In the genomic region with DNA sequence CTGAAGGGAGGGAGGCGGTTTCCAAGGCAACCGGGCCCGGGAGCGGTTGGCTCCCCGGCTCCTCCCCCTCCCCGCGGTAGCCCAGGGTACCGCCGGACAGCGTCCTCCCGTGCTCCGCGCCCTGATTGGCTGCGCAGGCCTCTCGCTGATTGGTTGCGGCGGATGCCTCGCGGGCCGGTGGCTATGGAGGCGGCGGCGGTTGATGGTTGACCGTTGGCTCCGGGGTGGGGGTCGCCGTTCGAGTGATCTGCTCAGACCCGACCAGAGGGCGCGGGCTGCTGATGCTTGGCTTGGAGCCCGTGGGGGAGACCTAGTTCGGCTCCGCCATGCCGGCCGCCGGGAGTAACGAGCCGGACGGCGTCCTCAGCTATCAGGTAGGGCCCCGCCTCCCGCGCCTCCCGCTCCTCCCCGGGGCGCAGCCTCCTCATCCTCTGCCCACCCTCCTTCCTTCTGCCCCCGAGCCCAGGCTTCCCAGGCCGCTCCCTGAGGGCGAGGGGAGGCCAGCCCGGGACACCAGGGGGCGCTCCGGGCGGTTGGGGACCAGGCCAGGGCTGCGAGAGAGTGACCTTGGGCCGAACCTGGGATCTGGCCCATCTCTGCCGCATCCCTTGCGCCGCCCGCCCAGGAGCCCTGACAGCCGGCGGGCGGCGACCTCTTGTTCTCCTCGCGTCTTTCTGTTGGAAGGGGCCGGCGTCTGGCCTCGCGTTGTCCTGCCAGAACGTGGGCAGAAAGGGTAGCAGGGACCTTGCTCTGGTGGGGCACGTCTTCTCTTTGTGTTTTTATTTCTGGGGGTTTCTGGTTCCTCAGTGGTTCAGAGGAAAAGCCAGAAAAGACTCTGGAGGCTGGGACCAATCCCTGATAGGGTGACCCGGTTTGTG, we compare ENCODE assay signal across 8 cellular contexts. TPM values are rescaled to one million over a fixed set of nuclear protein-coding genes. Genes with fewer than 3 reads are reported as not detected.
DNase-seq lines count a peak whose midpoint lies in the region; ATAC-seq, FAIRE-seq and TF ChIP-seq lines count a peak whose summit lies in the region.

SLC4A8 (plus strand) TSS at position 170 of the 878 bp plus-strand sequence; CDS start at position 327, 157 bp downstream.

- H3K9me3 Mint-ChIP-seq in immature natural killer cell = no peaks in the 10 kb centered on the region

- ATAC-seq in HG03039 (IDR thresholded peaks at IDR 0.05; ENCODE audit: unreplicated experiment) = peak; percentile 63

- H3K4me1 ChIP-seq in mammary epithelial cell (ENCODE audit: insufficient read depth, low read length) (peaks cover 5% of the 10 kb centered on the region), small intestine (ENCODE audit: control insufficient read depth in 2 of 2, insufficient read depth in 1 of 2, low read depth in 1 of 2, low read length in 1 of 2) (no peaks in the 10 kb centered on the region)

- WGBS in mammary epithelial cell (ENCODE audit: low coverage, missing lambda C conversion rate) = 4% methylated on average over 39 of the region's 73 CpGs
- WGBS in small intestine, 3 donors = 3% methylated on average over 55 to 73 of the region's 73 CpGs

- peak within 1 kb of the TSS; percentile 55 for H3K4me3 ChIP-seq in WERI-Rb-1 (ENCODE audit: low read depth, low read length)
- H3K4me3 ChIP-seq in mammary epithelial cell (replicated peaks in 1 of 3; ENCODE audit: insufficient read depth in 1 of 3, low read depth in 2 of 3, low read length in 3 of 3) = peak within 1 kb of the TSS; percentile 47 to 56 (median 54)
- H3K4me3 ChIP-seq in small intestine (ENCODE audit: low read depth in 1 of 2, low read length in 2 of 2) = peak within 1 kb of the TSS; percentile 44 to 47

- H4K20me1 ChIP-seq in mammary epithelial cell (ENCODE audit: insufficient read depth, low read length) = no peaks in the 10 kb centered on the region

- H3K27me3 ChIP-seq in WERI-Rb-1 (ENCODE audit: insufficient read depth, low read depth, severe bottlenecking) (no peaks in the 10 kb centered on the region), mammary epithelial cell (ENCODE audit: insufficient read depth, low read length) (no peaks in the 10 kb centered on the region), small intestine (ENCODE audit: control insufficient read depth in 2 of 2, insufficient read depth in 2 of 2, low read length in 2 of 2) (no peaks in the 10 kb centered on the region)

- H3K27ac ChIP-seq in WERI-Rb-1 (peak within 1 kb of the TSS; percentile 89), mammary epithelial cell (ENCODE audit: insufficient read depth, low read depth, low read length) (no peak within 1 kb of the TSS), small intestine (ENCODE audit: low read depth in 1 of 2, low read length in 1 of 2) (no peak within 1 kb of the TSS)

- H3K36me3 ChIP-seq in WERI-Rb-1 (peaks cover 7% of the 10 kb centered on the region), mammary epithelial cell (ENCODE audit: insufficient read depth, low read length) (no peaks in the 10 kb centered on the region), small intestine (ENCODE audit: control insufficient read depth in 2 of 2, insufficient read depth in 2 of 2, low read length in 2 of 2) (no peaks in the 10 kb centered on the region)

- peak; percentile 43 for DNase-seq in SIG-M5 treated with dmso at 0.1 percent for 504 hours (lab: John Stamatoyannopoulos, UW; ENCODE audit: unreplicated experiment)
- DNase-seq in SIG-M5 (lab: John Stamatoyannopoulos, UW) = no peak
- DNase-seq in NCI-H2107 treated with DMSO at 0.1 percent for 48 hours (lab: John Stamatoyannopoulos, UW; ENCODE audit: unreplicated experiment) = peak; percentile 93
- peak; percentile 98 for DNase-seq in WERI-Rb-1
- DNase-seq in mammary epithelial cell = peak; percentile 52
- DNase-seq in immature natural killer cell = peak; percentile 87 to 88 (median 87)
- DNase-seq in small intestine = peak; percentile 54

- intact Hi-C loops in mammary epithelial cell (cut with micrococcal nuclease) = loop anchor here (1.0 kb wide), 1 partner anchor 107 kb away; no protein-coding TSS in a partner anchor

- H3K4me1 Mint-ChIP-seq in immature natural killer cell = peaks cover 11 to 19% of the 10 kb centered on the region in 2 donors

- in situ Hi-C loops in mammary epithelial cell (cut with MboI; ENCODE audit: low sequenced_read_pairs in 2 of 2) = loop anchor here (5.0 to 10.0 kb wide), 4 partner anchors 100 to 400 kb away; no protein-coding TSS in a partner anchor

- H3K9ac ChIP-seq in mammary epithelial cell (ENCODE audit: insufficient read depth, low read length) = no peak within 1 kb of the TSS

- H3K27ac Mint-ChIP-seq in immature natural killer cell = peak within 1 kb of the TSS; percentile 40 to 81 (median 75)

- H3K79me2 ChIP-seq in mammary epithelial cell (ENCODE audit: insufficient read depth, low read length) = no peaks in the 10 kb centered on the region

- TF ChIP-seq CTCF in WERI-Rb-1 (IDR thresholded peaks at IDR 0.05; ENCODE audit: low read depth, low read length) (peak; percentile 83), mammary epithelial cell (conservative IDR thresholded peaks at IDR 0.05 in 1 of 2, IDR thresholded peaks at IDR 0.05 in 1 of 2; ENCODE audit: extremely low read depth in 1 of 2, insufficient read depth in 1 of 2, low read depth in 1 of 2, low read length in 2 of 2) (peak; percentile 55 to 82)

- dilution Hi-C loops in mammary epithelial cell (cut with HindIII; ENCODE audit: low sequenced_read_pairs) = no loop called here

- H3K9me3 ChIP-seq in WERI-Rb-1 (ENCODE audit: severe bottlenecking) = peaks cover 6% of the 10 kb centered on the region
- no peaks in the 10 kb centered on the region for H3K9me3 ChIP-seq in mammary epithelial cell (replicated peaks; ENCODE audit: insufficient read depth, low read length)
- H3K9me3 ChIP-seq in small intestine (ENCODE audit: control insufficient read depth, low read depth) = no peaks in the 10 kb centered on the region

- CTCF ChIA-PET in mammary epithelial cell (lab: Charles Lee; ENCODE audit: low non-redundant PET) = no interaction called here

- H3K4me2 ChIP-seq in mammary epithelial cell (ENCODE audit: insufficient read depth, low read depth, low read length) = peak within 1 kb of the TSS; percentile 92

- H3K27me3 Mint-ChIP-seq in immature natural killer cell (ENCODE audit: low read depth in 3 of 3) = peaks cover 0 to 4% (median 3%) of the 10 kb centered on the region in 3 donors

- peak within 1 kb of the TSS; percentile 87 for H2AFZ ChIP-seq in mammary epithelial cell (ENCODE audit: low read depth, low read length)

- FAIRE-seq in small intestine (lab: Jason Lieb, UNC) = no peak

- H3K4me3 Mint-ChIP-seq in immature natural killer cell = peak within 1 kb of the TSS; percentile 82 to 89 (median 87)

- no TSS peak for BruUV-seq in mammary epithelial cell (replicated peaks; lab: Mats Ljungman, UMichigan)

- H3K36me3 Mint-ChIP-seq in immature natural killer cell = no peaks in the 10 kb centered on the region

RNA-seq across cellular contexts. Expression of gene SLC4A8, which starts in this region (rescaled TPM):
- total RNA-seq in mammary epithelial cell = under 1 TPM; 0.07 to 0.50 TPM
- polyA plus RNA-seq in mammary epithelial cell (0.17 TPM), immature natural killer cell (1 to 10 TPM in 2 of 3 donors, not detected in 1; 1.2 TPM), small intestine (1 to 10 TPM in 2 of 3 donors, under 1 TPM in 1; 0.43 to 2.5 (median 1.1) TPM)
- polyA minus RNA-seq in mammary epithelial cell = not detected

Comparison
In these comparisons a context has a peak if more than half of its experiments do, and no peak if none do; other contexts are left out.
1. Peak in DNase-seq, H3K4me3 ChIP-seq and H3K4me2 ChIP-seq in mammary epithelial cell; RNA of the gene not detected or under 1 TPM.